ENCODE assay signal across 28 cellular contexts in the genomic region with DNA sequence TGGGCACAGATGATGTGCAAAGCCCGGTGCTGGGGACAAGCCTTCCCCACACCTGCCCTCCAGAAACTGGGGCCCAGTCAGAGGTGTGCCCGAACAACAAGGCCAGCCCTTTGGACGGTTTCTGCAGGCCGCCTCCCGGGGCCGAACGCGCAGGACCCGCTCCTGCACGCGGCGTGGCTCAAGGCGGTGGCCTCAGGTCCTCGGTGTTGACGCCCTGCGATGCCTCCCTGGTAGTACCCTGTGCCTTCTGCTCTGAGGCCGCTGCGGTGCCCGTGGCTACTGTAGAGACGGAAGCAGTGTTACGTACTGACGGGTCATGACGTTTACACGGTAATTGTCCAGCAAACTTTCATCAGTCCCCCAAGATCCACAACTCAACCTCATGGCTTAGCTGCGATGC.
"Had no signal": no experiment of that assay in that cellular context is flagged by ENCODE, and none has a peak within 500 bp of the region (broad histone marks: within the 10 kb centered on the region; RNA-seq: fewer than 3 reads in every experiment).

No MANE protein-coding gene starts in this region.

- H3K36me3 Mint-ChIP-seq: activated CD4-positive, alpha-beta memory T cell treated with anti-CD3 and anti-CD28 coated beads for 36 hours; activated CD8-positive, alpha-beta memory T cell treated with anti-CD3 and anti-CD28 coated beads, Interleukin-2, amount 10 ng/mL, durations not matched to agents 7 days and 5 days; activated naive CD4-positive, alpha-beta T cell treated with anti-CD3 and anti-CD28 coated beads, Interleukin-2, amount 50 U/mL, for 24 hours; activated naive CD8-positive, alpha-beta T cell treated with anti-CD3 and anti-CD28 coated beads for 36 hours had no signal

- ATAC-seq: activated CD4-positive, alpha-beta T cell treated with anti-CD3 and anti-CD28 coated beads for 36 hours; activated CD8-positive, alpha-beta memory T cell treated with anti-CD3 and anti-CD28 coated beads, Interleukin-2, amount 10 ng/mL, durations not matched to agents 7 days and 5 days; activated CD8-positive, alpha-beta T cell treated with anti-CD3 and anti-CD28 coated beads, Interleukin-2, amount 10 ng/mL, durations not matched to agents 7 days and 5 days; activated naive CD8-positive, alpha-beta T cell treated with anti-CD3 and anti-CD28 coated beads, Interleukin-2, amount 50 U/mL, for 24 hours; body of pancreas; gastroesophageal sphincter had no signal

- H3K4me3 Mint-ChIP-seq: activated CD4-positive, alpha-beta memory T cell treated with anti-CD3 and anti-CD28 coated beads for 36 hours; activated CD4-positive, alpha-beta T cell treated with anti-CD3 and anti-CD28 coated beads for 36 hours; activated CD4-positive, alpha-beta T cell treated with anti-CD3 and anti-CD28 coated beads, Interleukin-2, amount 10 ng/mL, durations not matched to agents 24 days and 14 days; activated CD8-positive, alpha-beta memory T cell treated with anti-CD3 and anti-CD28 coated beads, Interleukin-2, amount 10 ng/mL, durations not matched to agents 7 days and 5 days; activated CD8-positive, alpha-beta T cell treated with anti-CD3 and anti-CD28 coated beads, Interleukin-2, amount 10 ng/mL, durations not matched to agents 7 days and 5 days; activated naive CD4-positive, alpha-beta T cell treated with anti-CD3 and anti-CD28 coated beads for 36 hours; activated naive CD4-positive, alpha-beta T cell treated with anti-CD3 and anti-CD28 coated beads, Interleukin-2, amount 50 U/mL, for 24 hours; activated naive CD8-positive, alpha-beta T cell treated with anti-CD3 and anti-CD28 coated beads for 36 hours; activated naive CD8-positive, alpha-beta T cell treated with anti-CD3 and anti-CD28 coated beads, Interleukin-2, amount 50 U/mL, for 24 hours; activated T-helper 1 cell treated with anti-CD3 and anti-CD28 coated beads, Interleukin-12 subunit alpha, Interleukin-12 subunit beta, Interleukin-2, Interleukin-4 antibody, amounts not matched to agents 30 ng/mL and 10 ng/mL and 1 ng/mL, durations not matched to agents 14 hours and 24 hours and 36 hours had no signal

- H3K4me1 Mint-ChIP-seq: activated CD4-positive, alpha-beta T cell treated with anti-CD3 and anti-CD28 coated beads, Interleukin-2, amount 10 ng/mL, durations not matched to agents 24 days and 14 days; activated naive CD8-positive, alpha-beta T cell treated with anti-CD3 and anti-CD28 coated beads for 36 hours had no signal

- H3K27ac Mint-ChIP-seq: activated CD4-positive, alpha-beta memory T cell treated with anti-CD3 and anti-CD28 coated beads for 36 hours; activated CD4-positive, alpha-beta T cell treated with anti-CD3 and anti-CD28 coated beads for 36 hours; activated CD4-positive, alpha-beta T cell treated with anti-CD3 and anti-CD28 coated beads, Interleukin-2, amount 10 ng/mL, durations not matched to agents 24 days and 14 days; activated CD8-positive, alpha-beta memory T cell treated with anti-CD3 and anti-CD28 coated beads, Interleukin-2, amount 10 ng/mL, durations not matched to agents 7 days and 5 days; activated CD8-positive, alpha-beta T cell treated with anti-CD3 and anti-CD28 coated beads, Interleukin-2, amount 10 ng/mL, durations not matched to agents 7 days and 5 days; activated naive CD4-positive, alpha-beta T cell treated with anti-CD3 and anti-CD28 coated beads for 36 hours; activated naive CD4-positive, alpha-beta T cell treated with anti-CD3 and anti-CD28 coated beads, Interleukin-2, amount 50 U/mL, for 24 hours; activated naive CD8-positive, alpha-beta T cell treated with anti-CD3 and anti-CD28 coated beads for 36 hours; activated naive CD8-positive, alpha-beta T cell treated with anti-CD3 and anti-CD28 coated beads, Interleukin-2, amount 50 U/mL, for 24 hours; activated T-helper 1 cell treated with anti-CD3 and anti-CD28 coated beads, Interleukin-12 subunit alpha, Interleukin-12 subunit beta, Interleukin-2, Interleukin-4 antibody, amounts not matched to agents 30 ng/mL and 10 ng/mL and 1 ng/mL, durations not matched to agents 14 hours and 24 hours and 36 hours; activated T-helper 2 cell treated with anti-CD3 and anti-CD28 coated beads, Interferon-gamma antibody, Interleukin-2, Interleukin-4, amounts not matched to agents 10 μg/mL and 5 μg/mL and 100 μg/mL, durations not matched to agents 14 hours and 24 hours and 36 hours had no signal

- H3K9me3 Mint-ChIP-seq: activated CD4-positive, alpha-beta memory T cell treated with anti-CD3 and anti-CD28 coated beads for 36 hours; activated CD4-positive, alpha-beta T cell treated with anti-CD3 and anti-CD28 coated beads, Interleukin-2, amount 10 ng/mL, durations not matched to agents 24 days and 14 days; activated naive CD4-positive, alpha-beta T cell treated with anti-CD3 and anti-CD28 coated beads for 36 hours; activated naive CD4-positive, alpha-beta T cell treated with anti-CD3 and anti-CD28 coated beads, Interleukin-2, amount 50 U/mL, for 24 hours; activated naive CD8-positive, alpha-beta T cell treated with anti-CD3 and anti-CD28 coated beads for 36 hours; activated naive CD8-positive, alpha-beta T cell treated with anti-CD3 and anti-CD28 coated beads, Interleukin-2, amount 50 U/mL, for 24 hours; activated T-helper 1 cell treated with anti-CD3 and anti-CD28 coated beads, Interleukin-12 subunit alpha, Interleukin-12 subunit beta, Interleukin-2, Interleukin-4 antibody, amounts not matched to agents 30 ng/mL and 10 ng/mL and 1 ng/mL, durations not matched to agents 14 hours and 24 hours and 36 hours; activated T-helper 2 cell treated with anti-CD3 and anti-CD28 coated beads, Interferon-gamma antibody, Interleukin-2, Interleukin-4, amounts not matched to agents 10 μg/mL and 5 μg/mL and 100 μg/mL, durations not matched to agents 14 hours and 24 hours and 36 hours had no signal

- DNase-seq: activated CD4-positive, alpha-beta memory T cell treated with anti-CD3 and anti-CD28 coated beads for 36 hours; activated CD4-positive, alpha-beta T cell treated with anti-CD3 and anti-CD28 coated beads for 36 hours; activated CD4-positive, alpha-beta T cell treated with anti-CD3 and anti-CD28 coated beads, Interleukin-2, amount 10 ng/mL, durations not matched to agents 24 days and 14 days; activated CD4-positive, CD25-positive, alpha-beta regulatory T cell; activated CD4-positive, CD25-positive, alpha-beta regulatory T cell treated with anti-CD3 and anti-CD28 coated beads, Interleukin-2, amount 50 U/mL, for 72 hours; activated CD8-positive, alpha-beta memory T cell treated with anti-CD3 and anti-CD28 coated beads, Interleukin-2, amount 10 ng/mL, durations not matched to agents 7 days and 5 days; activated CD8-positive, alpha-beta memory T cell treated with anti-CD3 and anti-CD28 coated beads, Interleukin-2, amount 50 U/mL, for 4 hours; activated CD8-positive, alpha-beta T cell treated with anti-CD3 and anti-CD28 coated beads, Interleukin-2, amount 10 ng/mL, durations not matched to agents 7 days and 5 days; activated effector memory CD4-positive, alpha-beta T cell treated with anti-CD3 and anti-CD28 coated beads, Interleukin-2, amount 50 U/mL, for 16 hours; activated naive CD4-positive, alpha-beta T cell treated with anti-CD3 and anti-CD28 coated beads for 36 hours; activated naive CD8-positive, alpha-beta T cell treated with anti-CD3 and anti-CD28 coated beads for 36 hours; activated naive CD8-positive, alpha-beta T cell treated with anti-CD3 and anti-CD28 coated beads, Interleukin-2, amount 50 U/mL, for 24 hours; activated T-cell treated with anti-CD3 and anti-CD28 coated beads, Interleukin-2, amount 50 U/mL, for 1 hour; activated T-cell treated with anti-CD3 and anti-CD28 coated beads, Interleukin-2, amount 50 U/mL, for 48 hours; adrenal gland; amygdala; aorta; body of pancreas; caudate nucleus; colonic mucosa; effector CD8-positive, alpha-beta T cell; esophagus squamous epithelium; foreskin melanocyte; T-helper 2 cell had no signal
